Comparison of ENCODE assay signal across 15 cellular contexts in genomic region chr19:1286451-1286858, GRCh38. TPM values are rescaled to one million over a fixed set of nuclear protein-coding genes. Genes with fewer than 3 reads are reported as not detected.
DNase-seq lines count a peak whose midpoint lies in the region; ATAC-seq and TF ChIP-seq lines count a peak whose summit lies in the region.
"Had no signal": no experiment of that assay in that cellular context is flagged by ENCODE, and none has a peak within 500 bp of the region (broad histone marks: within the 10 kb centered on the region; RNA-seq: fewer than 3 reads in every experiment).

No MANE protein-coding gene starts in this region.

- H3K79me1 ChIP-seq in IMR-90 (ENCODE audit: low read depth in 1 of 2, low read length in 2 of 2), result no peaks in the 10 kb centered on the region

- DNase-seq in IMR-90, result no peak
- no peak for DNase-seq in natural killer cell
- no peak for DNase-seq in activated CD8-positive, alpha-beta memory T cell treated with anti-CD3 and anti-CD28 coated beads, Interleukin-2, amount 50 U/mL, for 4 hours
- no peak for DNase-seq in NCI-H226
- DNase-seq: activated CD4-positive, CD25-positive, alpha-beta regulatory T cell treated with anti-CD3 and anti-CD28 coated beads, Interleukin-2, amount 50 U/mL, for 72 hours; stimulated activated CD4-positive, alpha-beta T cell treated with anti-CD3 and anti-CD28 coated beads, Interleukin-4, amount 100 ng/mL, for 4 hours; testis had no signal

- intact Hi-C loops in IMR-90 (cut with micrococcal nuclease), result no loop called here
- intact Hi-C loops in natural killer cell (cut with micrococcal nuclease), result no loop called here

- H3K18ac ChIP-seq in IMR-90 (ENCODE audit: low read depth, low read length), result no peak overlapping the region

- H3K14ac ChIP-seq in IMR-90 (replicated peaks; ENCODE audit: low read depth, low read length), result no peak overlapping the region

- no peak for TF ChIP-seq RAD21 in IMR-90 (IDR thresholded peaks at IDR 0.05; ENCODE audit: low read length)

- dilution Hi-C loops in IMR-90 (cut with HindIII; ENCODE audit: low sequenced_read_pairs, unreplicated experiment), result no loop called here

- H3K4me3 Mint-ChIP-seq in natural killer cell, result peak overlapping the region; percentile 64

- H2AFZ ChIP-seq in IMR-90 (replicated peaks; ENCODE audit: low read length, poor library complexity), result no peak overlapping the region

- no peak overlapping the region for H2BK5ac ChIP-seq in IMR-90 (ENCODE audit: low read depth, low read length, poor library complexity, severe bottlenecking)

- no peaks in the 10 kb centered on the region for H3K9me3 ChIP-seq in BLaER1 treated with 17β-estradiol and CSF1 and Interleukin-3, amounts not matched to agents 10 nM and 100 nM (replicated peaks in 1 of 11)
- H3K9me3 ChIP-seq in IMR-90 (ENCODE audit: control insufficient read depth, insufficient read depth, low read length), result no peaks in the 10 kb centered on the region
- no peaks in the 10 kb centered on the region for H3K9me3 ChIP-seq in duodenal mucosa (ENCODE audit: control insufficient read depth in 1 of 2, low read length in 2 of 2)
- H3K9me3 ChIP-seq: testis had no signal

- POLR2A ChIA-PET in IMR-90 (lab: Charles Lee; ENCODE audit: unreplicated experiment), result no interaction called here

- peaks cover 0 to 84% (median 50%) of the 10 kb centered on the region in 11 experiments; a peak in 17 of 22 replicates for H4K20me1 ChIP-seq in BLaER1 treated with 17β-estradiol and CSF1 and Interleukin-3, amounts not matched to agents 10 nM and 100 nM
- 0 out of 2 replicates have a peak, but pooled peaks cover 5% of the 10 kb centered on the region for H4K20me1 ChIP-seq in IMR-90 (ENCODE audit: insufficient read depth, low read length)

- BruUV-seq in IMR-90 (replicated peaks; lab: Mats Ljungman, UMichigan), result no TSS peak

- H3K9me1 ChIP-seq in IMR-90 (ENCODE audit: insufficient read depth, low read length), result no peaks in the 10 kb centered on the region

- H3K27me3 ChIP-seq in BLaER1 treated with 17β-estradiol and CSF1 and Interleukin-3, amounts not matched to agents 10 nM and 100 nM, result peaks cover 62 to 89% (median 87%) of the 10 kb centered on the region in 11 experiments
- peaks cover 46% of the 10 kb centered on the region for H3K27me3 ChIP-seq in IMR-90 (ENCODE audit: control insufficient read depth, insufficient read depth, low read length)
- peaks cover 3 to 18% of the 10 kb centered on the region in 2 donors for H3K27me3 ChIP-seq in duodenal mucosa (ENCODE audit: control insufficient read depth in 1 of 2, insufficient read depth in 2 of 2, low read length in 2 of 2)
- H3K27me3 ChIP-seq: testis had no signal

- H2BK15ac ChIP-seq in IMR-90 (ENCODE audit: low read depth, low read length), result no peak overlapping the region

- H3K27ac Mint-ChIP-seq in natural killer cell, result no peak overlapping the region

- no peak overlapping the region for H3K4ac ChIP-seq in IMR-90 (ENCODE audit: low read depth, low read length)

- H4K91ac ChIP-seq in IMR-90 (ENCODE audit: insufficient read depth, low read depth, low read length), result no peak overlapping the region

- peak overlapping the region; percentile 47 to 71 (median 62) for H3K4me3 ChIP-seq in BLaER1 treated with 17β-estradiol and CSF1 and Interleukin-3, amounts not matched to agents 10 nM and 100 nM
- H3K4me3 ChIP-seq in IMR-90 (ENCODE audit: insufficient read depth, low read depth, low read length) (no peak overlapping the region), duodenal mucosa (ENCODE audit: low read depth in 1 of 2, low read length in 2 of 2) (peak overlapping the region; percentile 70 to 72)
- H3K4me3 ChIP-seq: testis had no signal

- peak overlapping the region; percentile 25 to 77 (median 59); a peak in 18 of 22 replicates for H3K9ac ChIP-seq in BLaER1 treated with 17β-estradiol and CSF1 and Interleukin-3, amounts not matched to agents 10 nM and 100 nM
- H3K9ac ChIP-seq in IMR-90 (ENCODE audit: low read depth, low read length), result no peak overlapping the region
- peak overlapping the region; percentile 57 to 66 for H3K9ac ChIP-seq in duodenal mucosa (ENCODE audit: low read depth in 1 of 2, low read length in 2 of 2)

- no peak overlapping the region for H3K23ac ChIP-seq in IMR-90 (ENCODE audit: low read depth, low read length)

- no peak overlapping the region for H2AK5ac ChIP-seq in IMR-90 (ENCODE audit: low read depth, low read length)

- H3K4me1 ChIP-seq in BLaER1 treated with 17β-estradiol and CSF1 and Interleukin-3, amounts not matched to agents 10 nM and 100 nM, result peaks cover 10 to 41% (median 29%) of the 10 kb centered on the region in 10 experiments
- no peaks in the 10 kb centered on the region for H3K4me1 ChIP-seq in IMR-90 (ENCODE audit: control insufficient read depth, insufficient read depth, low read length)
- peaks cover 32 to 41% of the 10 kb centered on the region in 2 donors for H3K4me1 ChIP-seq in duodenal mucosa (ENCODE audit: control insufficient read depth in 1 of 2, insufficient read depth in 2 of 2, low read length in 2 of 2)

- CTCF ChIA-PET in IMR-90 (lab: Yijun Ruan, JAX), result no interaction called here

- peaks cover 12 to 27% of the 10 kb centered on the region in 2 donors for H3K27me3 Mint-ChIP-seq in natural killer cell (ENCODE audit: low read depth in 2 of 2)

- H4K8ac ChIP-seq in IMR-90 (ENCODE audit: low read depth in 2 of 2, low read length in 2 of 2), result no peak overlapping the region

- no peak overlapping the region for H2BK20ac ChIP-seq in IMR-90 (ENCODE audit: low read depth, low read length)

- peak overlapping the region; percentile 55 for H2AK9ac ChIP-seq in IMR-90 (replicated peaks; ENCODE audit: low read depth, low read length, poor library complexity)

- no CpG with 5 or more reads among the region's 23 CpGs for WGBS in IMR-90 (ENCODE audit: extremely low coverage in 2 of 2, insufficient read length in 1 of 2), 2 experiments

- H4K5ac ChIP-seq in IMR-90 (ENCODE audit: low read depth, low read length), result no peak overlapping the region

- TF ChIP-seq CTCF in IMR-90 (conservative IDR thresholded peaks at IDR 0.05; ENCODE audit: low read depth, low read length) (no peak), natural killer cell (IDR thresholded peaks at IDR 0.05) (no peak)

- in situ Hi-C loops in IMR-90 (cut with MboI; ENCODE audit: low sequenced_read_pairs), result no loop called here

- no peak for ATAC-seq in IMR-90 (ENCODE audit: low read depth)
- no peak for ATAC-seq in natural killer cell
- no peak for ATAC-seq in GM19328 (IDR thresholded peaks at IDR 0.05; ENCODE audit: unreplicated experiment)
- no peak for ATAC-seq in GM18873 (IDR thresholded peaks at IDR 0.05; ENCODE audit: low FRiP score, unreplicated experiment)

- peak overlapping the region in 2 of 11 experiments; percentile 4 to 27; a peak in 1 of 22 replicates for H3K27ac ChIP-seq in BLaER1 treated with 17β-estradiol and CSF1 and Interleukin-3, amounts not matched to agents 10 nM and 100 nM
- no peak overlapping the region for H3K27ac ChIP-seq in IMR-90 (ENCODE audit: insufficient read depth, low read length)
- peak overlapping the region; percentile 44 for H3K27ac ChIP-seq in duodenal mucosa (ENCODE audit: low read depth, low read length)
- H3K27ac ChIP-seq: epithelial cell of prostate, testis had no signal

- TF ChIP-seq POLR2A in IMR-90 (IDR thresholded peaks at IDR 0.05; ENCODE audit: low read depth, low read length), result no peak

- no peaks in the 10 kb centered on the region for H3K36me3 Mint-ChIP-seq in natural killer cell

- no peak overlapping the region for H3K56ac ChIP-seq in IMR-90 (ENCODE audit: extremely low read depth, insufficient read depth, low read length)

- peak overlapping the region; percentile 69 to 99 (median 96) for H3K4me2 ChIP-seq in BLaER1 treated with 17β-estradiol and CSF1 and Interleukin-3, amounts not matched to agents 10 nM and 100 nM
- no peak overlapping the region for H3K4me2 ChIP-seq in IMR-90 (ENCODE audit: low read depth, low read length)

- no peaks in the 10 kb centered on the region for H3K36me3 ChIP-seq in BLaER1 treated with 17β-estradiol and CSF1 and Interleukin-3, amounts not matched to agents 10 nM and 100 nM
- no peaks in the 10 kb centered on the region for H3K36me3 ChIP-seq in IMR-90 (ENCODE audit: control insufficient read depth, insufficient read depth, low read length)
- H3K36me3 ChIP-seq in duodenal mucosa (ENCODE audit: control insufficient read depth in 1 of 2, insufficient read depth in 2 of 2, low read length in 2 of 2), result no peaks in the 10 kb centered on the region

- H3K9me3 Mint-ChIP-seq in natural killer cell, result no peaks in the 10 kb centered on the region

- H3K4me1 Mint-ChIP-seq in natural killer cell, result peaks cover 0 to 14% of the 10 kb centered on the region in 2 donors

- no peak overlapping the region for H2BK120ac ChIP-seq in IMR-90 (ENCODE audit: low read depth, low read length)

RNA-seq across cellular contexts. Expression of gene EFNA2, which starts 0.8 kb away (rescaled TPM):
- total RNA-seq in IMR-90 (2012; rRNA removed) (not detected in 2 replicates), natural killer cell (not detected)
- not detected in 2 replicates for polyA plus RNA-seq in IMR-90 (2012; rRNA removed)
- 0.10 TPM in 1 of 2 replicates, not detected in the other for polyA plus RNA-seq in IMR-90 (2012; cell fraction: cytosol; rRNA removed)
- polyA plus RNA-seq in IMR-90 (2012; cell fraction: nucleus; rRNA removed; ENCODE audit: low replicate concordance), result 0.07 TPM in 1 of 2 replicates, not detected in the other
- total RNA-seq: LHCN-M2, osteoblast had no signal
- polyA plus RNA-seq: adipose tissue had no signal

RNA-seq across cellular contexts. Expression of gene FAM174C, which starts 11.1 kb away (rescaled TPM):
- total RNA-seq in IMR-90 (2012; rRNA removed) (7.5 and 10.6 TPM in 2 replicates), natural killer cell (10 to 100 TPM; 26.6 to 33.4 (median 27.1) TPM)
- 61.8 and 93.4 TPM in 2 replicates for polyA plus RNA-seq in IMR-90 (2012; rRNA removed)
- polyA plus RNA-seq in IMR-90 (2012; cell fraction: cytosol; rRNA removed), result 94.9 and 135 TPM in 2 replicates
- polyA plus RNA-seq in IMR-90 (2012; cell fraction: nucleus; rRNA removed; ENCODE audit: low replicate concordance), result 46.6 and 93.7 TPM in 2 replicates

RNA-seq across cellular contexts. Expression of gene CIRBP, which starts 17.3 kb away (rescaled TPM):
- 226 and 299 TPM in 2 replicates for total RNA-seq in IMR-90 (2012; rRNA removed)
- 405 and 542 TPM in 2 replicates for polyA plus RNA-seq in IMR-90 (2012; rRNA removed)
- 562 and 617 TPM in 2 replicates for polyA plus RNA-seq in IMR-90 (2012; cell fraction: cytosol; rRNA removed)
- polyA plus RNA-seq in IMR-90 (2012; cell fraction: nucleus; rRNA removed; ENCODE audit: low replicate concordance), result 2,129 and 2,924 TPM in 2 replicates
- total RNA-seq in natural killer cell, result 100 to 1,000 TPM; 410 to 454 (median 440) TPM

RNA-seq across cellular contexts. Expression of gene MIDN, which starts 38.1 kb away (rescaled TPM):
- total RNA-seq in IMR-90 (2012; rRNA removed) (2.2 and 2.5 TPM in 2 replicates), natural killer cell (100 to 1,000 TPM; 296 to 367 (median 314) TPM)
- polyA plus RNA-seq in IMR-90 (2012; rRNA removed), result 24.1 and 26.0 TPM in 2 replicates
- 39.2 and 47.7 TPM in 2 replicates for polyA plus RNA-seq in IMR-90 (2012; cell fraction: cytosol; rRNA removed)
- polyA plus RNA-seq in IMR-90 (2012; cell fraction: nucleus; rRNA removed; ENCODE audit: low replicate concordance), result 97.0 and 144 TPM in 2 replicates

RNA-seq across cellular contexts. Expression of gene ATP5F1D, which starts 44.9 kb away (rescaled TPM):
- 7.3 and 13.6 TPM in 2 replicates for total RNA-seq in IMR-90 (2012; rRNA removed)
- polyA plus RNA-seq in IMR-90 (2012; rRNA removed), result 140 and 189 TPM in 2 replicates
- 348 and 386 TPM in 2 replicates for polyA plus RNA-seq in IMR-90 (2012; cell fraction: cytosol; rRNA removed)
- polyA plus RNA-seq in IMR-90 (2012; cell fraction: nucleus; rRNA removed; ENCODE audit: low replicate concordance), result 72.4 and 213 TPM in 2 replicates
- total RNA-seq in natural killer cell, result 100 to 1,000 TPM in 2 of 3 donors, 10 to 100 TPM in 1; 88.6 to 119 (median 104) TPM
